9 cellular contexts compared by ENCODE assay signal in genomic region chr15:85407421-85408269, GRCh38. TPM values are rescaled to one million over a fixed set of nuclear protein-coding genes. Genes with fewer than 3 reads are reported as not detected.
DNase-seq lines count a peak whose midpoint lies in the region; ATAC-seq, FAIRE-seq and TF ChIP-seq lines count a peak whose summit lies in the region.
"Had no signal": no experiment of that assay in that cellular context is flagged by ENCODE, and none has a peak within 500 bp of the region (broad histone marks: within the 10 kb centered on the region; RNA-seq: fewer than 3 reads in every experiment).

No MANE protein-coding gene starts in this region.

- peak; percentile 33 to 35 for DNase-seq in activated CD4-positive, alpha-beta T cell treated with anti-CD3 and anti-CD28 coated beads for 4 hours
- no peak for DNase-seq in activated CD4-positive, alpha-beta T cell treated with anti-CD3 and anti-CD28 coated beads, Interleukin-2, amount 50 U/mL, for 1 hour
- DNase-seq in RCC 7860 (ENCODE audit: low spot score), result peak; percentile 77
- peak; percentile 84 for DNase-seq in brain microvascular endothelial cell
- no peak for DNase-seq in mucosa of descending colon
- no peak for DNase-seq in iPS-NIHi7 (ENCODE audit: extremely low spot score)
- DNase-seq in AML-193 (lab: John Stamatoyannopoulos, UW), result no peak

- H3K36me3 ChIP-seq in brain microvascular endothelial cell (replicated peaks), result no peaks in the 10 kb centered on the region
- H3K36me3 ChIP-seq in mucosa of descending colon (ENCODE audit: low read depth), result no peaks in the 10 kb centered on the region

- H3K27me3 ChIP-seq in brain microvascular endothelial cell (replicated peaks), result no peaks in the 10 kb centered on the region

- peaks cover 23% of the 10 kb centered on the region for H3K4me1 ChIP-seq in mucosa of descending colon (ENCODE audit: low read depth)

- peak overlapping the region; percentile 84 for H3K27ac ChIP-seq in brain microvascular endothelial cell

- intact Hi-C loops in mucosa of descending colon (cut with DNase I, micrococcal nuclease), result no loop called here

- peak; percentile 92 for FAIRE-seq in RCC 7860 (lab: Jason Lieb, UNC)
- FAIRE-seq: G401.6 had no signal

- TF ChIP-seq CTCF in brain microvascular endothelial cell (IDR thresholded peaks at IDR 0.05; ENCODE audit: low read depth, low read length, missing control alignments) (no peak), mucosa of descending colon (IDR thresholded peaks at IDR 0.05) (no peak)

- peak; percentile 25 for ATAC-seq in HG03025 (IDR thresholded peaks at IDR 0.05; ENCODE audit: low FRiP score, unreplicated experiment)
- peak; percentile 74 for ATAC-seq in mucosa of descending colon

- in situ Hi-C loops in brain microvascular endothelial cell (cut with HindIII; ENCODE audit: low pct_ligation_motif_present, low sequenced_read_pairs), result no loop called here

- H3K4me3 ChIP-seq in brain microvascular endothelial cell (ENCODE audit: low read depth, low read length), result no peak overlapping the region
- H3K4me3 ChIP-seq in mucosa of descending colon, result no peak overlapping the region

- H3K9me3 ChIP-seq in mucosa of descending colon, result no peaks in the 10 kb centered on the region

RNA-seq across cellular contexts. Expression of gene AKAP13, which starts 27.2 kb away (rescaled TPM):
- total RNA-seq in mucosa of descending colon, result 100 to 1,000 TPM; 141 to 173 (median 150) TPM

Comparison
In these comparisons a context has a peak if more than half of its experiments do, and no peak if none do; other contexts are left out.
1. DNase-seq: peak in activated CD4-positive, alpha-beta T cell treated with anti-CD3 and anti-CD28 coated beads for 4 hours (2 of 2), RCC 7860 (single experiment) and brain microvascular endothelial cell (single experiment); none in activated CD4-positive, alpha-beta T cell treated with anti-CD3 and anti-CD28 coated beads, Interleukin-2, amount 50 U/mL, for 1 hour (single experiment), mucosa of descending colon (0 of 3), iPS-NIHi7 (single experiment) and AML-193 (0 of 2).